8 cellular contexts compared by ENCODE assay signal in genomic region chr7:47254081-47255006, GRCh38.
DNase-seq lines count a peak whose midpoint lies in the region; ATAC-seq, FAIRE-seq and TF ChIP-seq lines count a peak whose summit lies in the region.

No MANE protein-coding gene starts in this region.

- H3K4me1 Mint-ChIP-seq in progenitor cell of endocrine pancreas (ENCODE audit: low read depth) = peaks cover 3% of the 10 kb centered on the region

- H3K36me3 ChIP-seq in right atrium auricular region (no peaks in the 10 kb centered on the region), Karpas-422 (ENCODE audit: insufficient read depth, low read length) (no peaks in the 10 kb centered on the region)

- ATAC-seq in GM19467 (IDR thresholded peaks at IDR 0.05; ENCODE audit: unreplicated experiment) = peak; percentile 71
- peak; percentile 75 for ATAC-seq in HG03571 (IDR thresholded peaks at IDR 0.05; ENCODE audit: unreplicated experiment)

- H4K20me1 ChIP-seq in Karpas-422 (ENCODE audit: insufficient read depth, low read depth, low read length) = no peaks in the 10 kb centered on the region

- H3K4me1 ChIP-seq in right atrium auricular region (peaks cover 0 to 18% of the 10 kb centered on the region in 2 donors), Karpas-422 (ENCODE audit: low read length) (no peaks in the 10 kb centered on the region)

- H3K79me2 ChIP-seq in Karpas-422 (ENCODE audit: low read length) = no peaks in the 10 kb centered on the region

- no peaks in the 10 kb centered on the region for H3K27me3 ChIP-seq in right atrium auricular region
- no peaks in the 10 kb centered on the region for H3K27me3 ChIP-seq in Karpas-422 (ENCODE audit: low read length)

- no peaks in the 10 kb centered on the region for H3K9me2 ChIP-seq in Karpas-422 (replicated peaks; ENCODE audit: insufficient read depth, low read length)

- H3K27me3 Mint-ChIP-seq in progenitor cell of endocrine pancreas = peaks cover 23% of the 10 kb centered on the region

- FAIRE-seq in D721Med (lab: Jason Lieb, UNC) = no peak

- H3K4me2 ChIP-seq in Karpas-422 (ENCODE audit: low read depth, low read length, poor library complexity, severe bottlenecking) = no peak overlapping the region

- H3K9me3 Mint-ChIP-seq in progenitor cell of endocrine pancreas (ENCODE audit: low read depth) = peaks cover 3% of the 10 kb centered on the region

- DNase-seq in D721Med (ENCODE audit: insufficient read length, low spot score) (peak; percentile 41), RPMI7951 (ENCODE audit: low read depth) (peak; percentile 86), amygdala (lab: John Stamatoyannopoulos, UW) (peak in 43 of 56 donors; percentile 13 to 75 (median 44)), right atrium auricular region (ENCODE audit: low spot score) (peak; percentile 82), progenitor cell of endocrine pancreas (ENCODE audit: low spot score, unreplicated experiment) (peak; percentile 77), Karpas-422 (no peak)

- H3K27ac ChIP-seq in right atrium auricular region (peak overlapping the region; percentile 87 to 96), Karpas-422 (ENCODE audit: low read length) (no peak overlapping the region)

- H3K27ac Mint-ChIP-seq in progenitor cell of endocrine pancreas = peak overlapping the region; percentile 68

- H3K9me3 ChIP-seq in right atrium auricular region (no peaks in the 10 kb centered on the region), Karpas-422 (ENCODE audit: low read length) (no peaks in the 10 kb centered on the region)

- TF ChIP-seq CTCF in D721Med (IDR thresholded peaks at IDR 0.05; ENCODE audit: insufficient read depth, missing control alignments) (peak; percentile 46), right atrium auricular region (IDR thresholded peaks at IDR 0.05) (peak; percentile 96 to 100), progenitor cell of endocrine pancreas (IDR thresholded peaks at IDR 0.05; ENCODE audit: unreplicated experiment) (peak; percentile 98)

- H3K4me3 ChIP-seq in right atrium auricular region (peak overlapping the region; percentile 46 to 64), Karpas-422 (ENCODE audit: low read length) (no peak overlapping the region)

- H2AFZ ChIP-seq in Karpas-422 (ENCODE audit: low read length) = no peak overlapping the region

- no peak overlapping the region for H3K9ac ChIP-seq in Karpas-422 (ENCODE audit: low read length)

- H3K4me3 Mint-ChIP-seq in progenitor cell of endocrine pancreas (ENCODE audit: low read depth) = peak overlapping the region; percentile 76

- no peaks in the 10 kb centered on the region for H3K36me3 Mint-ChIP-seq in progenitor cell of endocrine pancreas (ENCODE audit: insufficient read depth)

Comparison
In these comparisons a context has a peak if more than half of its experiments do, and no peak if none do; other contexts are left out.
1. CTCF ChIP-seq: peak in every context shown above with its lines; median percentile 98 in right atrium auricular region; 98 in progenitor cell of endocrine pancreas; 46 in D721Med.